Comparison of ENCODE assay signal across 24 cellular contexts in the genomic region with DNA sequence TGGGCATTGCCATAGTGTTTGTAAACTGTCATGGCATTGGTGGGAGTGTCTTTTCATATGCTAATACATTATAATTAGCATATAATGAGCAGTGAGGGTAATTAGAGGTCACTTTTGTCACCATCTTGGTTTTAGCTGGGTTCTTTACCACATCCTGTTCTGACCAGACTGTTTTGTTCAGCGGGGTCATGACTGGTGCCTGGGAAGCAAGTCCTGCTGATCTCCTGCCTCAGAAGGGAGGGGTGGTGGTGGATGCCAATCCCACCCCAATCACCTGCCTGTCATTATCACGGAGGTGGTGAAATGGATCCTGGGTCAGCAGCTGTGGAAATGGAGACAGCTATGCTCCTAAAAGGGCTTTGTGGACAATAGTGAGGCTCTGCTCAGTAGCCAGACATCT. TPM values are rescaled to one million over a fixed set of nuclear protein-coding genes. Genes with fewer than 3 reads are reported as not detected.
A peak's percentile ranks its signal among the peaks of the same experiment; 100 is the strongest.
DNase-seq lines count a peak whose midpoint lies in the region; ATAC-seq, FAIRE-seq and TF ChIP-seq lines count a peak whose summit lies in the region.
"Had no signal": no experiment of that assay in that cellular context is flagged by ENCODE, and none has a peak within 500 bp of the region (broad histone marks: within the 10 kb centered on the region; RNA-seq: fewer than 3 reads in every experiment).

No MANE protein-coding gene starts in this region.

- CTCF ChIA-PET in K562 (lab: Yijun Ruan, JAX; ENCODE audit: low intra/inter-chr PET ratio), result no interaction called here

- H3K4me1 ChIP-seq in K562 (replicated peaks in 1 of 2; ENCODE audit: control insufficient read depth in 2 of 2, insufficient read depth in 2 of 2, low read length in 2 of 2) (no peaks in the 10 kb centered on the region), psoas muscle (peaks cover 10% of the 10 kb centered on the region), heart left ventricle (peaks cover 0 to 17% (median 0%) of the 10 kb centered on the region in 12 donors)
- H3K4me1 ChIP-seq: uterus had no signal

- FAIRE-seq in GM12891 (lab: Jason Lieb, UNC) (peak; percentile 81), K562 (lab: Jason Lieb, UNC) (no peak)

- H3K9me1 ChIP-seq in K562 (ENCODE audit: control insufficient read depth, insufficient read depth, low read length), result no peaks in the 10 kb centered on the region

- no peaks in the 10 kb centered on the region for H3K9me3 ChIP-seq in K562 (replicated peaks; ENCODE audit: control insufficient read depth, insufficient read depth, low read depth, low read length)
- no peaks in the 10 kb centered on the region for H3K9me3 ChIP-seq in psoas muscle
- no peaks in the 10 kb centered on the region for H3K9me3 ChIP-seq in heart left ventricle
- H3K9me3 ChIP-seq: uterus had no signal

- 8% methylated on average over 2 of the region's 2 CpGs for WGBS in K562 (ENCODE audit: insufficient coverage, low coverage, missing lambda C conversion rate)
- WGBS in psoas muscle, 3 donors, result 39 to 47% (median 41%) methylated on average over 2 of the region's 2 CpGs
- 69 to 85% (median 79%) methylated on average over 2 of the region's 2 CpGs for WGBS in heart left ventricle, 4 donors

- BruUV-seq in K562 (replicated peaks; lab: Mats Ljungman, UMichigan), result no TSS peak

- H2AFZ ChIP-seq in K562 (ENCODE audit: low read depth, low read length), result no peak overlapping the region

- no peak for TF ChIP-seq EP300 in K562 (IDR thresholded peaks at IDR 0.05; ENCODE audit: low read length)

- DNase-seq in GM12891 (ENCODE audit: insufficient read length, low spot score) (no peak), M059J (ENCODE audit: low read depth) (peak; percentile 52), K562 (ENCODE audit: extremely low read depth in 1 of 4, low spot score in 3 of 4) (no peak), psoas muscle (no peak), NCI-H526 treated with DMSO at 0.1 percent for 48 hours (lab: John Stamatoyannopoulos, UW) (no peak), omental fat pad (ENCODE audit: low spot score) (no peak), heart left ventricle (no peak)
- DNase-seq: activated CD8-positive, alpha-beta T cell treated with anti-CD3 and anti-CD28 coated beads for 36 hours; activated gamma-delta T cell; activated naive CD8-positive, alpha-beta T cell treated with anti-CD3 and anti-CD28 coated beads, Interleukin-2, amount 50 U/mL, for 24 hours; activated T-cell treated with anti-CD3 and anti-CD28 coated beads for 4 hours; DMS 273 treated with DMSO at 0.1 percent for 48 hours; GDM1; left cardiac atrium; NCI-H2107; NCI-H510A treated with DMSO at 0.1 percent for 48 hours; nephron progenitor cell; posterior cingulate gyrus; T1000; uterus had no signal

- H3K4me3 ChIP-seq in K562, result no peak overlapping the region
- H3K4me3 ChIP-seq in psoas muscle, result no peak overlapping the region
- H3K4me3 ChIP-seq in heart left ventricle, result no peak overlapping the region
- H3K4me3 ChIP-seq: coronary artery, uterus had no signal

- intact Hi-C loops in K562 (cut with micrococcal nuclease), result no loop called here
- intact Hi-C loops in psoas muscle (cut with DNase I), result no loop called here
- intact Hi-C loops in heart left ventricle (cut with DNase I), result no loop called here

- no peaks in the 10 kb centered on the region for H4K20me1 ChIP-seq in K562 (replicated peaks; ENCODE audit: control insufficient read depth, insufficient read depth, low read length)

- no peak for TF ChIP-seq POLR2A in GM12891 (IDR thresholded peaks at IDR 0.05; ENCODE audit: low read depth, low read length)
- TF ChIP-seq POLR2A in K562 (conservative IDR thresholded peaks at IDR 0.05), result no peak
- TF ChIP-seq POLR2A in heart left ventricle (IDR thresholded peaks at IDR 0.05), result no peak

- H3K4me2 ChIP-seq in K562 (ENCODE audit: insufficient read depth, low read length), result no peak overlapping the region

- TF ChIP-seq CTCF in K562 (IDR thresholded peaks at IDR 0.05 in 2 of 3, conservative IDR thresholded peaks at IDR 0.05 in 1 of 3; ENCODE audit: insufficient read depth in 2 of 3, low read depth in 1 of 3, low read length in 3 of 3) (no peak), psoas muscle (IDR thresholded peaks at IDR 0.05) (no peak), omental fat pad (IDR thresholded peaks at IDR 0.05) (no peak), heart left ventricle (IDR thresholded peaks at IDR 0.05) (no peak)

- H3K36me3 ChIP-seq in K562 (ENCODE audit: control insufficient read depth, insufficient read depth, low read length), result no peaks in the 10 kb centered on the region
- H3K36me3 ChIP-seq in psoas muscle (ENCODE audit: insufficient read depth in 1 of 2, low read depth in 1 of 2), result no peaks in the 10 kb centered on the region
- H3K36me3 ChIP-seq in heart left ventricle, result no peaks in the 10 kb centered on the region
- H3K36me3 ChIP-seq: uterus had no signal

- ATAC-seq in K562 (peak; percentile 32; the same call in 1 of the 3 replicates), psoas muscle (peak; percentile 53 to 75 (median 62)), omental fat pad (ENCODE audit: low FRiP score) (no peak), GM21825 (IDR thresholded peaks at IDR 0.05; ENCODE audit: unreplicated experiment) (no peak), heart left ventricle (no peak)
- ATAC-seq: activated CD4-positive, CD25-positive, alpha-beta regulatory T cell treated with anti-CD3 and anti-CD28 coated beads, Interleukin-2, amount 50 U/mL, for 24 hours; activated CD8-positive, alpha-beta T cell treated with anti-CD3 and anti-CD28 coated beads for 36 hours; activated naive CD8-positive, alpha-beta T cell treated with anti-CD3 and anti-CD28 coated beads, Interleukin-2, amount 50 U/mL, for 24 hours; left cardiac atrium had no signal

- TF ChIP-seq RAD21 in K562 (CRISPR knock-in tag; conservative IDR thresholded peaks at IDR 0.05 in 1 of 2, IDR thresholded peaks at IDR 0.05 in 1 of 2), result no peak

- POLR2A ChIA-PET in K562 (lab: Yijun Ruan, JAX), result interaction anchor here (2.0 kb wide), 1 partner anchor 11 kb away, joined by 7 read pairs; no protein-coding TSS in a partner anchor

- H3K27ac ChIP-seq in K562 (ENCODE audit: extremely low read depth, low read depth, low read length) (no peak overlapping the region), psoas muscle (no peak overlapping the region), heart left ventricle (no peak overlapping the region)
- H3K27ac ChIP-seq: coronary artery, uterus had no signal

- no peaks in the 10 kb centered on the region for H3K79me2 ChIP-seq in K562 (ENCODE audit: control insufficient read depth, insufficient read depth, low read length)

- no peak overlapping the region for H3K9ac ChIP-seq in K562 (ENCODE audit: insufficient read depth in 1 of 2, low read depth in 2 of 2, low read length in 2 of 2)

- in situ Hi-C loops in K562 (cut with MboI), result no loop called here

- H3K27me3 ChIP-seq in K562 (ENCODE audit: control insufficient read depth in 2 of 2, insufficient read depth in 2 of 2, low read length in 2 of 2), result no peaks in the 10 kb centered on the region
- no peaks in the 10 kb centered on the region for H3K27me3 ChIP-seq in psoas muscle (ENCODE audit: insufficient read depth in 3 of 3, low read length in 2 of 3)
- no peaks in the 10 kb centered on the region for H3K27me3 ChIP-seq in heart left ventricle
- H3K27me3 ChIP-seq: uterus had no signal

RNA-seq across cellular contexts. Expression of gene IL18, which starts 31.2 kb away (rescaled TPM):
- polyA plus RNA-seq in GM12891 (2012; ENCODE audit: low read depth, missing spikeins), result 3.0 TPM
- 0.64 and 1.3 TPM in 2 replicates for total RNA-seq in M059J (2014; rRNA removed; shearing (Covaris generic))
- total RNA-seq in K562 (2011; cell fraction: chromatin; rRNA removed; ENCODE audit: low replicate concordance), result 1.2 and 1.8 TPM in 2 replicates
- not detected in 2 replicates for total RNA-seq in K562 (2011; cell fraction: nucleolus; rRNA removed)
- 0.95 and 2.7 TPM in 2 replicates for total RNA-seq in K562 (2011; cell fraction: nucleoplasm; rRNA removed)
- total RNA-seq in K562 (2014; rRNA removed) (3.3 and 5.4 TPM in 2 replicates), K562 (2014; rRNA removed; fragmentation: Illumina TruSeq; extraction: Trizol) (7.9 and 9.0 TPM in 2 replicates), K562 (2015; rRNA removed; fragmentation: Illumina TruSeq; extraction: Trizol) (7.4 and 8.0 TPM in 2 replicates), K562 (2021) (3.5 and 6.0 TPM in 2 replicates), psoas muscle (10 to 100 TPM in 2 of 4 donors, 1 to 10 TPM in 2; 3.0 to 66.4 (median 10.4) TPM), omental fat pad (10 to 100 TPM; 10.4 to 70.9 (median 30.8) TPM), heart left ventricle (10 to 100 TPM in 2 of 9 donors, 1 to 10 TPM in 6, under 1 TPM in 1; 0.88 to 23.9 (median 2.0) TPM)
- polyA plus RNA-seq in K562 (2011; rRNA removed) (2.2 and 4.1 TPM in 2 replicates), K562 (2014; fragmentation: Illumina TruSeq; extraction: Trizol) (10.0 TPM in 2 replicates), K562 (2014; fragmentation: Nextera tagmentation; extraction: Ambion mirVana) (1 to 10 TPM; 5.9 to 6.1 TPM), K562 (2014; rRNA removed) (7.4 and 8.9 TPM in 2 replicates), psoas muscle (10 to 100 TPM in 1 of 3 donors, 1 to 10 TPM in 1, under 1 TPM in 1; 0.86 to 13.0 (median 1.2) TPM), heart left ventricle (1 to 10 TPM; 1.1 to 3.4 TPM)
- 1.1 and 1.9 TPM in 2 replicates for polyA plus RNA-seq in K562 (2011; cell fraction: cytosol; rRNA removed)
- 0.62 and 1.1 TPM in 2 replicates for polyA plus RNA-seq in K562 (2011; cell fraction: nucleus; rRNA removed)
- 8.1 and 30.0 TPM in 2 replicates for polyA plus RNA-seq in K562 (2012)
- polyA minus RNA-seq in K562 (2011; rRNA and poly(A)+ RNA removed), result 1.2 and 1.6 TPM in 2 replicates
- polyA minus RNA-seq in K562 (2011; cell fraction: cytosol; rRNA and poly(A)+ RNA removed), result not detected in 2 replicates
- polyA minus RNA-seq in K562 (2011; cell fraction: nucleus; rRNA and poly(A)+ RNA removed), result 0.81 and 1.1 TPM in 2 replicates
- total RNA-seq: activated CD8-positive, alpha-beta T cell treated with anti-CD3 and anti-CD28 coated beads for 36 hours had no signal

RNA-seq across cellular contexts. Expression of gene TEX12, which starts 34.4 kb away (rescaled TPM):
- not detected for polyA plus RNA-seq in GM12891 (2012; ENCODE audit: low read depth, missing spikeins)
- total RNA-seq in M059J (2014; rRNA removed; shearing (Covaris generic)), result 0.22 TPM in 1 of 2 replicates, not detected in the other
- total RNA-seq in K562 (2011; cell fraction: chromatin; rRNA removed; ENCODE audit: low replicate concordance), result 0.39 and 0.44 TPM in 2 replicates
- total RNA-seq in K562 (2011; cell fraction: nucleolus; rRNA removed), result 0.53 TPM in 1 of 2 replicates, not detected in the other
- 0.37 TPM in 1 of 2 replicates, not detected in the other for total RNA-seq in K562 (2011; cell fraction: nucleoplasm; rRNA removed)
- total RNA-seq in K562 (2014; rRNA removed) (0.65 TPM in 1 of 2 replicates, not detected in the other), K562 (2014; rRNA removed; fragmentation: Illumina TruSeq; extraction: Trizol) (0.73 and 1.0 TPM in 2 replicates), K562 (2015; rRNA removed; fragmentation: Illumina TruSeq; extraction: Trizol) (0.45 and 0.91 TPM in 2 replicates), K562 (2021) (0.31 and 0.62 TPM in 2 replicates), psoas muscle (under 1 TPM in 1 of 4 donors, not detected in 3; 0.48 TPM), omental fat pad (under 1 TPM in 1 of 4 donors, not detected in 3; 0.96 TPM), heart left ventricle (under 1 TPM in 2 of 9 donors, not detected in 7; 0.36 to 0.57 TPM)
- polyA plus RNA-seq in K562 (2011; rRNA removed) (0.10 and 0.28 TPM in 2 replicates), K562 (2014; fragmentation: Illumina TruSeq; extraction: Trizol) (0.39 and 0.61 TPM in 2 replicates), K562 (2014; fragmentation: Nextera tagmentation; extraction: Ambion mirVana) (1 to 10 TPM; 1.4 to 2.3 TPM), K562 (2014; rRNA removed) (0.20 and 0.28 TPM in 2 replicates), psoas muscle (under 1 TPM; 0.28 to 0.35 (median 0.33) TPM), heart left ventricle (under 1 TPM in 1 of 2 donors, not detected in 1; 0.27 TPM)
- not detected in 2 replicates for polyA plus RNA-seq in K562 (2011; cell fraction: cytosol; rRNA removed)
- not detected in 2 replicates for polyA plus RNA-seq in K562 (2011; cell fraction: nucleus; rRNA removed)
- polyA plus RNA-seq in K562 (2012), result 0.17 TPM in 1 of 2 replicates, not detected in the other
- not detected in 2 replicates for polyA minus RNA-seq in K562 (2011; rRNA and poly(A)+ RNA removed)
- polyA minus RNA-seq in K562 (2011; cell fraction: cytosol; rRNA and poly(A)+ RNA removed), result not detected in 2 replicates
- polyA minus RNA-seq in K562 (2011; cell fraction: nucleus; rRNA and poly(A)+ RNA removed), result not detected in 2 replicates
- total RNA-seq: activated CD8-positive, alpha-beta T cell treated with anti-CD3 and anti-CD28 coated beads for 36 hours; HT-29; left cardiac atrium had no signal

RNA-seq across cellular contexts. Expression of gene BCO2, which starts 42.6 kb away (rescaled TPM):
- polyA plus RNA-seq in GM12891 (2012; ENCODE audit: low read depth, missing spikeins), result 0.42 TPM
- total RNA-seq in M059J (2014; rRNA removed; shearing (Covaris generic)), result 1.0 TPM in 1 of 2 replicates, not detected in the other
- total RNA-seq in K562 (2011; cell fraction: chromatin; rRNA removed; ENCODE audit: low replicate concordance), result 0.83 and 5.0 TPM in 2 replicates
- 0.17 and 1.4 TPM in 2 replicates for total RNA-seq in K562 (2011; cell fraction: nucleolus; rRNA removed)
- total RNA-seq in K562 (2011; cell fraction: nucleoplasm; rRNA removed), result 1.4 and 3.3 TPM in 2 replicates
- 0.69 TPM in 1 of 2 replicates, not detected in the other for total RNA-seq in K562 (2014; rRNA removed)
- 0.54 and 1.0 TPM in 2 replicates for total RNA-seq in K562 (2014; rRNA removed; fragmentation: Illumina TruSeq; extraction: Trizol)
- 0.91 and 1.4 TPM in 2 replicates for total RNA-seq in K562 (2015; rRNA removed; fragmentation: Illumina TruSeq; extraction: Trizol)
- total RNA-seq in K562 (2021), result 0.42 and 0.60 TPM in 2 replicates
- 0.52 and 0.58 TPM in 2 replicates for polyA plus RNA-seq in K562 (2011; rRNA removed)
- 0.09 and 0.15 TPM in 2 replicates for polyA plus RNA-seq in K562 (2011; cell fraction: cytosol; rRNA removed)
- polyA plus RNA-seq in K562 (2011; cell fraction: nucleus; rRNA removed), result 0.82 and 2.4 TPM in 2 replicates
- polyA plus RNA-seq in K562 (2012), result 0.18 and 1.1 TPM in 2 replicates
- polyA plus RNA-seq in K562 (2014; fragmentation: Illumina TruSeq; extraction: Trizol), result 0.31 and 0.61 TPM in 2 replicates
- under 1 TPM; 0.21 to 0.24 TPM for polyA plus RNA-seq in K562 (2014; fragmentation: Nextera tagmentation; extraction: Ambion mirVana)
- 0.64 and 0.90 TPM in 2 replicates for polyA plus RNA-seq in K562 (2014; rRNA removed)
- polyA minus RNA-seq in K562 (2011; rRNA and poly(A)+ RNA removed), result 0.35 and 2.0 TPM in 2 replicates
- polyA minus RNA-seq in K562 (2011; cell fraction: cytosol; rRNA and poly(A)+ RNA removed), result not detected in 2 replicates
- polyA minus RNA-seq in K562 (2011; cell fraction: nucleus; rRNA and poly(A)+ RNA removed), result 0.40 and 1.3 TPM in 2 replicates
- total RNA-seq in psoas muscle, result 10 to 100 TPM in 2 of 4 donors, 1 to 10 TPM in 2; 4.7 to 42.4 (median 19.2) TPM
- 1 to 10 TPM; 3.5 to 5.7 (median 5.2) TPM for polyA plus RNA-seq in psoas muscle
- 10 to 100 TPM in 3 of 4 donors, 1 to 10 TPM in 1; 4.4 to 33.6 (median 18.3) TPM for total RNA-seq in omental fat pad
- total RNA-seq in heart left ventricle, result 100 to 1,000 TPM in 4 of 9 donors, 10 to 100 TPM in 5; 51.8 to 126 (median 86.1) TPM
- 10 to 100 TPM; 58.4 to 80.7 TPM for polyA plus RNA-seq in heart left ventricle

RNA-seq across cellular contexts. Expression of gene SDHD, which starts 46.1 kb away (rescaled TPM):
- polyA plus RNA-seq in GM12891 (2012; ENCODE audit: low read depth, missing spikeins), result 111 TPM
- 205 and 225 TPM in 2 replicates for total RNA-seq in M059J (2014; rRNA removed; shearing (Covaris generic))
- 36.9 and 54.3 TPM in 2 replicates for total RNA-seq in K562 (2011; cell fraction: chromatin; rRNA removed; ENCODE audit: low replicate concordance)
- total RNA-seq in K562 (2011; cell fraction: nucleolus; rRNA removed), result 66.0 and 67.4 TPM in 2 replicates
- 67.2 and 80.8 TPM in 2 replicates for total RNA-seq in K562 (2011; cell fraction: nucleoplasm; rRNA removed)
- total RNA-seq in K562 (2014; rRNA removed) (117 and 150 TPM in 2 replicates), K562 (2014; rRNA removed; fragmentation: Illumina TruSeq; extraction: Trizol) (239 and 242 TPM in 2 replicates), K562 (2015; rRNA removed; fragmentation: Illumina TruSeq; extraction: Trizol) (156 and 174 TPM in 2 replicates), K562 (2021) (176 and 197 TPM in 2 replicates), psoas muscle (100 to 1,000 TPM; 168 to 264 (median 192) TPM), omental fat pad (100 to 1,000 TPM in 2 of 4 donors, 10 to 100 TPM in 2; 85.0 to 145 (median 104) TPM), heart left ventricle (100 to 1,000 TPM; 173 to 314 (median 245) TPM)
- polyA plus RNA-seq in K562 (2011; rRNA removed) (276 and 303 TPM in 2 replicates), K562 (2014; fragmentation: Illumina TruSeq; extraction: Trizol) (201 and 215 TPM in 2 replicates), K562 (2014; fragmentation: Nextera tagmentation; extraction: Ambion mirVana) (1,000 to 10,000 TPM; 1,105 to 1,225 TPM), K562 (2014; rRNA removed) (215 and 243 TPM in 2 replicates), psoas muscle (100 to 1,000 TPM; 219 to 256 (median 234) TPM), heart left ventricle (100 to 1,000 TPM; 235 to 236 TPM)
- 544 and 575 TPM in 2 replicates for polyA plus RNA-seq in K562 (2011; cell fraction: cytosol; rRNA removed)
- 122 and 139 TPM in 2 replicates for polyA plus RNA-seq in K562 (2011; cell fraction: nucleus; rRNA removed)
- polyA plus RNA-seq in K562 (2012), result 150 and 211 TPM in 2 replicates
- 281 and 364 TPM in 2 replicates for polyA minus RNA-seq in K562 (2011; rRNA and poly(A)+ RNA removed)
- polyA minus RNA-seq in K562 (2011; cell fraction: cytosol; rRNA and poly(A)+ RNA removed), result 120 and 142 TPM in 2 replicates
- 27.1 and 46.9 TPM in 2 replicates for polyA minus RNA-seq in K562 (2011; cell fraction: nucleus; rRNA and poly(A)+ RNA removed)

RNA-seq across cellular contexts. Expression of gene TIMM8B, which starts 46.2 kb away (rescaled TPM):
- polyA plus RNA-seq in GM12891 (2012; ENCODE audit: low read depth, missing spikeins), result 102 TPM
- 77.2 and 89.5 TPM in 2 replicates for total RNA-seq in M059J (2014; rRNA removed; shearing (Covaris generic))
- total RNA-seq in K562 (2011; cell fraction: chromatin; rRNA removed; ENCODE audit: low replicate concordance), result 15.0 and 19.8 TPM in 2 replicates
- 27.7 and 34.7 TPM in 2 replicates for total RNA-seq in K562 (2011; cell fraction: nucleolus; rRNA removed)
- 27.4 and 37.3 TPM in 2 replicates for total RNA-seq in K562 (2011; cell fraction: nucleoplasm; rRNA removed)
- total RNA-seq in K562 (2014; rRNA removed) (145 and 209 TPM in 2 replicates), K562 (2014; rRNA removed; fragmentation: Illumina TruSeq; extraction: Trizol) (108 and 117 TPM in 2 replicates), K562 (2015; rRNA removed; fragmentation: Illumina TruSeq; extraction: Trizol) (106 and 117 TPM in 2 replicates), K562 (2021) (104 and 113 TPM in 2 replicates), psoas muscle (100 to 1,000 TPM in 1 of 4 donors, 10 to 100 TPM in 3; 86.6 to 105 (median 90.6) TPM), omental fat pad (10 to 100 TPM; 31.5 to 37.1 (median 33.9) TPM), heart left ventricle (100 to 1,000 TPM; 113 to 203 (median 148) TPM)
- polyA plus RNA-seq in K562 (2011; rRNA removed) (124 and 175 TPM in 2 replicates), K562 (2014; fragmentation: Illumina TruSeq; extraction: Trizol) (95.8 and 105 TPM in 2 replicates), K562 (2014; fragmentation: Nextera tagmentation; extraction: Ambion mirVana) (100 to 1,000 TPM; 325 to 338 TPM), K562 (2014; rRNA removed) (200 and 208 TPM in 2 replicates), psoas muscle (100 to 1,000 TPM in 2 of 3 donors, 10 to 100 TPM in 1; 84.3 to 152 (median 120) TPM), heart left ventricle (100 to 1,000 TPM; 210 to 327 TPM)
- 126 and 165 TPM in 2 replicates for polyA plus RNA-seq in K562 (2011; cell fraction: cytosol; rRNA removed)
- polyA plus RNA-seq in K562 (2011; cell fraction: nucleus; rRNA removed), result 89.6 and 91.5 TPM in 2 replicates
- 85.4 and 177 TPM in 2 replicates for polyA plus RNA-seq in K562 (2012)
- 41.4 and 45.7 TPM in 2 replicates for polyA minus RNA-seq in K562 (2011; rRNA and poly(A)+ RNA removed)
- polyA minus RNA-seq in K562 (2011; cell fraction: cytosol; rRNA and poly(A)+ RNA removed), result 14.5 and 20.1 TPM in 2 replicates
- polyA minus RNA-seq in K562 (2011; cell fraction: nucleus; rRNA and poly(A)+ RNA removed), result 17.5 and 27.4 TPM in 2 replicates

Comparison
In these comparisons a context has a peak if more than half of its experiments do, and no peak if none do; other contexts are left out.
1. ATAC-seq: peak in K562 (single experiment) and psoas muscle (4 of 4); none in omental fat pad (single experiment), GM21825 (single experiment) and heart left ventricle (0 of 4).